12 cellular contexts compared by ENCODE assay signal in the genomic region with DNA sequence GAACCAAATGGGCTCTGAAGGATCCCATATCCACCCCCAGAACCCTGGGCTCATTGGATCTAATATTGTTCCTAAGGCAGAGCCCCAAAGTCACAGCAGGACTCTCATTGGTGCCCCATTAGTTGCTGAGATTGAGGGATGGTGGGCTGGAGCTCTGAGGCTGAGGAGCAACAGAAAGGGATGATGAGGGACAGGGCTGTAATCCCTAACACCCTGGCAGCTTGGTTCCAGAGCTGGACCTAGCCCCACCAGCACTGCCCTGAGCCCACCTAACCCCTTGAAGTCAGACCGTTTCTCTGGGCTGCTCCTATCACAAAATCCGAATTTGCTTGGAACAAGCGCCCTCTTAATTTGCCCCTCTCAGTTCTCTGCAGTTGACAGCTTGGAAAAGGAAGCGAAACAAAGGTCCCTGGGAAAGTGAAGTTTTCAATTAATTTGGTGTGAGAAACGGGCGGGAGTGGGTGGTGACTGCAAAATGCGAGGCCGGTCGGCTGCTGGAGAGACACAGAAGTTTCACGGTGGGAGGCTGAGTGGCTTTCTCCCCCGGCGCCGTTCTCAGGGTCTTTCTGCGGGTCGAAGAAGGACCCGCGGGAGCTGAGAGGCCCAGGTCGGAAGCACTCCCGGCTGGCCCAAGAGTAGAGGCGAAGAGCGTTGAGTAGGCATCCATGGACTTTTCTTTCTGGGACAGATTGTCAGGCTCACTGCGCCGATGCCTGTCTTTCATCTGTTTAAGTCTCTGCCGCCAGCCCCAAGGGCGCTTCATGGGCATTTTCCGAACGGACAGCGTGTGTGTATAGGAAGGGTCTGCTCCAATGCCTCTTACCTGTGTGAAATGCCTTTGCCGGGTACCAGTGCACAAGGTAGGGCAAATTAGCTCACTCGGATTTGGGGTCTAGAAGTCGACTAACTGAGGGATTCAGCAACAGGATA. TPM values are rescaled to one million over a fixed set of nuclear protein-coding genes. Genes with fewer than 3 reads are reported as not detected.
DNase-seq lines count a peak whose midpoint lies in the region; ATAC-seq and TF ChIP-seq lines count a peak whose summit lies in the region.
"Had no signal": no experiment of that assay in that cellular context is flagged by ENCODE, and none has a peak within 500 bp of the region (broad histone marks: within the 10 kb centered on the region; RNA-seq: fewer than 3 reads in every experiment).

No MANE protein-coding gene starts in this region.

- peaks cover 88% of the 10 kb centered on the region for H3K27me3 Mint-ChIP-seq in activated CD4-positive, alpha-beta T cell treated with anti-CD3 and anti-CD28 coated beads, Interleukin-2, amount 10 ng/mL, durations not matched to agents 24 days and 14 days
- peaks cover 87 to 96% of the 10 kb centered on the region in 2 donors for H3K27me3 Mint-ChIP-seq in effector memory CD8-positive, alpha-beta T cell
- peaks cover 92% of the 10 kb centered on the region for H3K27me3 Mint-ChIP-seq in osteocyte (ENCODE audit: unreplicated experiment)

- TF ChIP-seq CTCF in osteocyte (IDR thresholded peaks at IDR 0.05) = no peak

- peaks cover 7% of the 10 kb centered on the region for H3K9me3 Mint-ChIP-seq in activated CD4-positive, alpha-beta T cell treated with anti-CD3 and anti-CD28 coated beads, Interleukin-2, amount 10 ng/mL, durations not matched to agents 24 days and 14 days
- no peaks in the 10 kb centered on the region for H3K9me3 Mint-ChIP-seq in effector memory CD8-positive, alpha-beta T cell
- no peaks in the 10 kb centered on the region for H3K9me3 Mint-ChIP-seq in osteocyte (ENCODE audit: unreplicated experiment)

- H3K27ac Mint-ChIP-seq in activated CD4-positive, alpha-beta T cell treated with anti-CD3 and anti-CD28 coated beads, Interleukin-2, amount 10 ng/mL, durations not matched to agents 24 days and 14 days = peak overlapping the region; percentile 79
- H3K27ac Mint-ChIP-seq in effector memory CD8-positive, alpha-beta T cell = peak overlapping the region; percentile 38 to 73
- no peak overlapping the region for H3K27ac Mint-ChIP-seq in osteocyte (ENCODE audit: unreplicated experiment)

- no peak for DNase-seq in activated CD4-positive, alpha-beta T cell treated with anti-CD3 and anti-CD28 coated beads, Interleukin-2, amount 10 ng/mL, durations not matched to agents 24 days and 14 days
- no peak for DNase-seq in activated CD4-positive, alpha-beta T cell treated with anti-CD3 and anti-CD28 coated beads, Interleukin-2, amount 50 U/mL, for 1 hour
- DNase-seq in NCI-H2227 (lab: John Stamatoyannopoulos, UW; ENCODE audit: unreplicated experiment) (peak; percentile 56), osteocyte (ENCODE audit: extremely low spot score, unreplicated experiment) (peak; percentile 57), LoVo (ENCODE audit: low spot score) (no peak), sciatic nerve (ENCODE audit: low spot score) (no peak)
- no peak for DNase-seq in effector memory CD8-positive, alpha-beta T cell
- DNase-seq: foreskin melanocyte, SHP77 treated with DMSO at 0.1 percent for 48 hours had no signal

- ATAC-seq in effector memory CD8-positive, alpha-beta T cell (replicated peaks) = no peak
- ATAC-seq in sciatic nerve = no peak
- ATAC-seq in HG03354 (IDR thresholded peaks at IDR 0.05; ENCODE audit: poor library complexity, severe bottlenecking, unreplicated experiment) = no peak

- no peak overlapping the region for H3K4me3 Mint-ChIP-seq in activated CD4-positive, alpha-beta T cell treated with anti-CD3 and anti-CD28 coated beads, Interleukin-2, amount 10 ng/mL, durations not matched to agents 24 days and 14 days
- peak overlapping the region; percentile 54 to 64 for H3K4me3 Mint-ChIP-seq in effector memory CD8-positive, alpha-beta T cell
- peak overlapping the region; percentile 58 for H3K4me3 Mint-ChIP-seq in osteocyte (ENCODE audit: unreplicated experiment)

- intact Hi-C loops in activated CD4-positive, alpha-beta T cell treated with anti-CD3 and anti-CD28 coated beads, Interleukin-2, amount 10 ng/mL, durations not matched to agents 24 days and 14 days (cut with micrococcal nuclease) = no loop called here
- intact Hi-C loops in sciatic nerve (cut with DNase I) = loop anchor here (10.0 kb wide), 1 partner anchor 1757 kb away; a partner anchor contains a TSS

- peaks cover 3% of the 10 kb centered on the region for H3K36me3 Mint-ChIP-seq in activated CD4-positive, alpha-beta T cell treated with anti-CD3 and anti-CD28 coated beads, Interleukin-2, amount 10 ng/mL, durations not matched to agents 24 days and 14 days (ENCODE audit: low read depth)
- peaks cover 34% of the 10 kb centered on the region for H3K36me3 Mint-ChIP-seq in effector memory CD8-positive, alpha-beta T cell (ENCODE audit: insufficient read depth)
- H3K36me3 Mint-ChIP-seq in osteocyte (ENCODE audit: unreplicated experiment) = no peaks in the 10 kb centered on the region

- H3K4me1 Mint-ChIP-seq in activated CD4-positive, alpha-beta T cell treated with anti-CD3 and anti-CD28 coated beads, Interleukin-2, amount 10 ng/mL, durations not matched to agents 24 days and 14 days = peaks cover 7% of the 10 kb centered on the region
- peaks cover 16% of the 10 kb centered on the region in 2 donors for H3K4me1 Mint-ChIP-seq in effector memory CD8-positive, alpha-beta T cell (ENCODE audit: low read depth in 2 of 2)
- peaks cover 27% of the 10 kb centered on the region for H3K4me1 Mint-ChIP-seq in osteocyte (ENCODE audit: unreplicated experiment)

RNA-seq across cellular contexts. Expression of a gene that starts 0.9 kb away (rescaled TPM):
- not detected in 2 replicates for total RNA-seq in activated CD4-positive, alpha-beta T cell treated with anti-CD3 and anti-CD28 coated beads, Interleukin-2, amount 10 ng/mL, durations not matched to agents 24 days and 14 days
- total RNA-seq in osteocyte (not detected in 2 replicates), sciatic nerve (not detected)
- total RNA-seq: kidney epithelial cell had no signal

RNA-seq across cellular contexts. Expression of a gene that starts 7.8 kb away (rescaled TPM):
- not detected in 2 replicates for total RNA-seq in activated CD4-positive, alpha-beta T cell treated with anti-CD3 and anti-CD28 coated beads, Interleukin-2, amount 10 ng/mL, durations not matched to agents 24 days and 14 days
- total RNA-seq in osteocyte = not detected in 2 replicates
- total RNA-seq in sciatic nerve = not detected
- total RNA-seq: Daoy, kidney epithelial cell had no signal

RNA-seq across cellular contexts. Expression of a gene that starts 8.0 kb away (rescaled TPM):
- total RNA-seq in activated CD4-positive, alpha-beta T cell treated with anti-CD3 and anti-CD28 coated beads, Interleukin-2, amount 10 ng/mL, durations not matched to agents 24 days and 14 days = not detected in 2 replicates
- total RNA-seq in osteocyte (not detected in 2 replicates), sciatic nerve (not detected)
- total RNA-seq: kidney epithelial cell had no signal

RNA-seq across cellular contexts. Expression of a gene that starts 15.5 kb away (rescaled TPM):
- total RNA-seq in activated CD4-positive, alpha-beta T cell treated with anti-CD3 and anti-CD28 coated beads, Interleukin-2, amount 10 ng/mL, durations not matched to agents 24 days and 14 days = not detected in 2 replicates
- total RNA-seq in osteocyte (not detected in 2 replicates), sciatic nerve (0.40 TPM)

RNA-seq across cellular contexts. Expression of a gene that starts 25.0 kb away (rescaled TPM):
- total RNA-seq in activated CD4-positive, alpha-beta T cell treated with anti-CD3 and anti-CD28 coated beads, Interleukin-2, amount 10 ng/mL, durations not matched to agents 24 days and 14 days = not detected in 2 replicates
- total RNA-seq in osteocyte = not detected in 2 replicates
- total RNA-seq in sciatic nerve = 1.9 TPM

Comparison
In these comparisons a context has a peak if more than half of its experiments do, and no peak if none do; other contexts are left out.
1. DNase-seq: peak in NCI-H2227 (single experiment) and osteocyte (single experiment); none in activated CD4-positive, alpha-beta T cell treated with anti-CD3 and anti-CD28 coated beads, Interleukin-2, amount 10 ng/mL, durations not matched to agents 24 days and 14 days (single experiment), activated CD4-positive, alpha-beta T cell treated with anti-CD3 and anti-CD28 coated beads, Interleukin-2, amount 50 U/mL, for 1 hour (single experiment), effector memory CD8-positive, alpha-beta T cell (0 of 3), LoVo (single experiment) and sciatic nerve (single experiment).